9 cellular contexts compared by ENCODE assay signal in the genomic region with DNA sequence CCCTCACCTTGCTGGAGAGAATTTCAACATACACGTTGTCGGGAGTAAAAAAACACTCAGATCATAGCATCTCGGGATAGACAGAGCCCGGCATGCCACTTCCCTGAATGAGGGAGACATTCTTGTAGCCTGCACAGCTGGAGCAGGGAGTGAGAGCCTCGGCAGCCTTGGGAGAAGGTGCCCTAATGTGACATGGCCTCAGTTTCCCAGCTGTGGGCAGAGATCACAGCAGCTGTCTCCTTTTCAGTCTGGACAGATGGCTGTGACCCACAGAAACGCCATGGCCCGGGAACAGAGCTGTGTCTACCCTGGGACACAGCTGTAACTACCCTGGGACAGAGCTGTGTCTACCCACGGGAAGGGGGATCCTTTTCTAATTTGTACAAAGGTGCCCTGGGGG. TPM values are rescaled to one million over a fixed set of nuclear protein-coding genes. Genes with fewer than 3 reads are reported as not detected.
DNase-seq lines count a peak whose midpoint lies in the region; ATAC-seq and TF ChIP-seq lines count a peak whose summit lies in the region.
"Had no signal": no experiment of that assay in that cellular context is flagged by ENCODE, and none has a peak within 500 bp of the region (broad histone marks: within the 10 kb centered on the region; RNA-seq: fewer than 3 reads in every experiment).

No MANE protein-coding gene starts in this region.

- no peak for TF ChIP-seq CTCF in testis (IDR thresholded peaks at IDR 0.05)

- H3K4me1 ChIP-seq in trophoblast cell (ENCODE audit: control insufficient read depth in 1 of 2, insufficient read depth in 2 of 2, low read length in 2 of 2) (peaks cover 48 to 63% of the 10 kb centered on the region in 2 experiments), testis (peaks cover 50% of the 10 kb centered on the region)

- ATAC-seq in GM18498 (IDR thresholded peaks at IDR 0.05; ENCODE audit: unreplicated experiment) (peak; percentile 1), HG02943 (IDR thresholded peaks at IDR 0.05; ENCODE audit: low read depth, unreplicated experiment) (peak; percentile 4)

- H4K12ac ChIP-seq in trophoblast cell (ENCODE audit: low read depth, low read length) = no peak overlapping the region

- no peak overlapping the region for H3K4me2 ChIP-seq in trophoblast cell (ENCODE audit: low read length)

- WGBS in trophoblast cell (ENCODE audit: extremely low coverage, insufficient coverage, insufficient read length) = no CpG with 5 or more reads among the region's 8 CpGs
- 85 to 94% methylated on average over 8 of the region's 8 CpGs for WGBS in testis, 2 donors

- peaks cover 68% of the 10 kb centered on the region for H3K79me1 ChIP-seq in trophoblast cell (ENCODE audit: low read length)

- peak overlapping the region; percentile 26 for H4K8ac ChIP-seq in trophoblast cell (ENCODE audit: low read depth, low read length)

- intact Hi-C loops in testis (cut with DNase I; ENCODE audit: low total_unique reads) = no loop called here

- peaks cover 8% of the 10 kb centered on the region for H3K79me2 ChIP-seq in trophoblast cell (ENCODE audit: control insufficient read depth, insufficient read depth, low read length, poor library complexity)

- peak overlapping the region; percentile 87 for H2BK120ac ChIP-seq in trophoblast cell (ENCODE audit: insufficient read depth, low read length, poor library complexity)

- H2AFZ ChIP-seq in trophoblast cell (ENCODE audit: insufficient read depth, low read length, poor library complexity) = peak overlapping the region; percentile 19

- H3K23ac ChIP-seq in trophoblast cell (ENCODE audit: low read length) = no peak overlapping the region

- peak overlapping the region; percentile 42 for H3K27ac ChIP-seq in cingulate gyrus (ENCODE audit: low read depth, low read length)
- peak overlapping the region; percentile 3 for H3K27ac ChIP-seq in trophoblast cell (ENCODE audit: low read depth, low read length)
- H3K27ac ChIP-seq in testis = no peak overlapping the region

- H2AK5ac ChIP-seq in trophoblast cell (ENCODE audit: low read length) = peak overlapping the region; percentile 29

- H3K14ac ChIP-seq in trophoblast cell (ENCODE audit: low read length) = peak overlapping the region; percentile 43

- H3K27me3 ChIP-seq in trophoblast cell (ENCODE audit: insufficient read depth, low read length) (no peaks in the 10 kb centered on the region), testis (no peaks in the 10 kb centered on the region)

- TF ChIP-seq POLR2A in testis (IDR thresholded peaks at IDR 0.05) = no peak

- peak overlapping the region; percentile 86 for H4K91ac ChIP-seq in trophoblast cell (ENCODE audit: low read depth, low read length)

- H2BK5ac ChIP-seq in trophoblast cell (ENCODE audit: low read depth, low read length, poor library complexity) = peak overlapping the region; percentile 59

- H3K4me3 ChIP-seq in trophoblast cell (ENCODE audit: low read depth, low read length) (no peak overlapping the region), testis (no peak overlapping the region)

- DNase-seq in trophoblast cell (peak; percentile 80 to 83), NCI-H345 treated with DMSO at 0.1 percent for 48 hours (lab: John Stamatoyannopoulos, UW; ENCODE audit: unreplicated experiment) (no peak), NCI-H748 treated with DMSO at 0.1 percent for 48 hours (lab: John Stamatoyannopoulos, UW) (no peak), SW 1271 (lab: John Stamatoyannopoulos, UW) (no peak), testis (no peak)
- DNase-seq: effector CD4-positive, alpha-beta T cell had no signal

- H3K9ac ChIP-seq in trophoblast cell (ENCODE audit: low read length) = no peak overlapping the region

- no peaks in the 10 kb centered on the region for H3K9me3 ChIP-seq in trophoblast cell (ENCODE audit: insufficient read depth, low read depth, low read length)
- no peaks in the 10 kb centered on the region for H3K9me3 ChIP-seq in testis

- no peaks in the 10 kb centered on the region for H3K36me3 ChIP-seq in trophoblast cell (ENCODE audit: control insufficient read depth in 1 of 2, insufficient read depth in 2 of 2, low read length in 2 of 2)
- H3K36me3 ChIP-seq in testis (ENCODE audit: low read depth, missing control alignments) = no peaks in the 10 kb centered on the region

- H3K18ac ChIP-seq in trophoblast cell (ENCODE audit: low read length) = peak overlapping the region; percentile 60

- H2BK12ac ChIP-seq in trophoblast cell (ENCODE audit: low read length) = peak overlapping the region; percentile 86

- peak overlapping the region; percentile 8 for H3K4ac ChIP-seq in trophoblast cell (ENCODE audit: low read depth, low read length)

RNA-seq across cellular contexts. Expression of gene HS1BP3, which starts 55.9 kb away (rescaled TPM):
- polyA plus RNA-seq in trophoblast cell (2013) = 17.5 and 18.2 TPM in 2 replicates
- total RNA-seq in testis = 10 to 100 TPM; 23.5 to 31.6 TPM
- polyA plus RNA-seq in testis (ENCODE audit: insufficient read depth, low read depth, low replicate concordance) = 25.0 TPM

Comparison
In these comparisons a context has a peak if more than half of its experiments do, and no peak if none do; other contexts are left out.
1. H3K27ac ChIP-seq: peak in cingulate gyrus (single experiment) and trophoblast cell (single experiment); none in testis (0 of 2).
2. DNase-seq: peak in trophoblast cell (2 of 2); none in NCI-H345 treated with DMSO at 0.1 percent for 48 hours (single experiment), NCI-H748 treated with DMSO at 0.1 percent for 48 hours (single experiment), SW 1271 (0 of 2) and testis (single experiment).